8 cellular contexts compared by ENCODE assay signal in genomic region chr4:26860157-26860921, GRCh38. TPM values are rescaled to one million over a fixed set of nuclear protein-coding genes. Genes with fewer than 3 reads are reported as not detected.
DNase-seq lines count a peak whose midpoint lies in the region; ATAC-seq and TF ChIP-seq lines count a peak whose summit lies in the region.

STIM2 (plus strand) TSS chr4:26860841.

- H3K27ac ChIP-seq in heart right ventricle (peak within 1 kb of the TSS; percentile 86 to 99 (median 94)), upper lobe of right lung (peak within 1 kb of the TSS; percentile 92)

- WGBS in heart right ventricle, 2 donors = 1% methylated on average over 53 to 74 of the region's 74 CpGs

- H3K9me3 ChIP-seq in heart right ventricle = no peaks in the 10 kb centered on the region
- H3K9me3 ChIP-seq in upper lobe of right lung = no peaks in the 10 kb centered on the region

- in situ Hi-C loops in GM13976 (cut with MboI; ENCODE audit: low sequenced_read_pairs, unreplicated experiment) = no loop called here

- H3K36me3 ChIP-seq in heart right ventricle = no peaks in the 10 kb centered on the region
- H3K36me3 ChIP-seq in upper lobe of right lung = no peaks in the 10 kb centered on the region

- peak; percentile 55 for TF ChIP-seq CTCF in GM13976 (IDR thresholded peaks at IDR 0.05; ENCODE audit: borderline replicate concordance, control extremely low read depth, extremely low read depth, insufficient read depth, missing control alignments)
- peak in 7 of 9 donors; percentile 2 to 51 (median 40) for TF ChIP-seq CTCF in heart right ventricle (IDR thresholded peaks at IDR 0.05)
- TF ChIP-seq CTCF in upper lobe of right lung (IDR thresholded peaks at IDR 0.05) = peak; percentile 40

- H3K4me1 ChIP-seq in heart right ventricle (peaks cover 7 to 68% (median 55%) of the 10 kb centered on the region in 9 donors), upper lobe of right lung (peaks cover 47% of the 10 kb centered on the region)

- H3K27me3 ChIP-seq in heart right ventricle (no peaks in the 10 kb centered on the region), upper lobe of right lung (no peaks in the 10 kb centered on the region)

- ATAC-seq in HG02870 (IDR thresholded peaks at IDR 0.05; ENCODE audit: unreplicated experiment) = peak; percentile 54
- peak; percentile 91 to 97 (median 94) for ATAC-seq in heart right ventricle
- peak; percentile 88 for ATAC-seq in upper lobe of right lung

- intact Hi-C loops in T-helper 1 cell treated with Interleukin-12 subunit alpha and Interleukin-12 subunit beta and Interleukin-4 antibody, amounts not matched to agents 30 ng/mL and 1 ng/mL, for 36 hours (cut with micrococcal nuclease) = loop anchor here (1.0 to 5.0 kb wide), 12 partner anchors 24 to 1700 kb away; partner anchors contain the start of genes SEL1L3, SEPSECS, SMIM20 and TBC1D19
- intact Hi-C loops in heart right ventricle (cut with DNase I) = loop anchor here in 9 of 10 donors (2.0 to 10.0 kb wide), 9 partner anchors 42 to 276 kb away; partner anchors contain the start of gene TBC1D19 (in 1 of the 9)
- intact Hi-C loops in posterior vena cava (cut with DNase I) = loop anchor here (10.0 kb wide), 2 partner anchors 134 to 426 kb away; no protein-coding TSS in a partner anchor
- intact Hi-C loops in upper lobe of right lung (cut with DNase I) = no loop called here

- H3K4me3 ChIP-seq in heart right ventricle (peak within 1 kb of the TSS; percentile 72 to 93 (median 82)), upper lobe of right lung (peak within 1 kb of the TSS; percentile 83)

- peak; percentile 92 for DNase-seq in GM13976 (ENCODE audit: low spot score)
- DNase-seq in NCI-H146 treated with DMSO at 0.1 percent for 48 hours (lab: John Stamatoyannopoulos, UW; ENCODE audit: unreplicated experiment) = peak; percentile 90
- DNase-seq in amniotic epithelial cell (ENCODE audit: low read depth) = peak; percentile 93
- DNase-seq in heart right ventricle = peak; percentile 95 to 98
- DNase-seq in posterior vena cava (ENCODE audit: low spot score) = peak; percentile 99
- DNase-seq in upper lobe of right lung = peak; percentile 99

RNA-seq across cellular contexts. Expression of gene STIM2, which starts in this region (rescaled TPM):
- 56.7 and 58.9 TPM in 2 replicates for total RNA-seq in T-helper 1 cell treated with Interleukin-12 subunit alpha and Interleukin-12 subunit beta and Interleukin-4 antibody, amounts not matched to agents 30 ng/mL and 1 ng/mL, for 36 hours
- total RNA-seq in heart right ventricle (10 to 100 TPM in 5 of 10 donors, 1 to 10 TPM in 5; 6.5 to 13.5 (median 9.6) TPM), posterior vena cava (10 to 100 TPM; 17.0 to 17.4 TPM), upper lobe of right lung (36.7 TPM)
- 10 to 100 TPM in 1 of 2 donors, 1 to 10 TPM in 1; 5.2 to 11.0 TPM for polyA plus RNA-seq in heart right ventricle

Comparison
In these comparisons a context has a peak if more than half of its experiments do, and no peak if none do; other contexts are left out.
1. Peak in every context shown above with its lines: DNase-seq, ATAC-seq, H3K4me3 ChIP-seq and H3K27ac ChIP-seq.